Comparison of ENCODE assay signal across 1 cellular context in genomic region chr14:24241829-24242443, GRCh38.
TF ChIP-seq lines count a peak whose summit lies in the region.

No MANE protein-coding gene starts in this region.

TF ChIP-seq in HepG2, 621 proteins besides CTCF, POLR2A, EP300 and RAD21 (continued from another document and continues in another):
- TF ChIP-seq ZXDC (CRISPR knock-in tag; IDR thresholded peaks at IDR 0.05) (no peak; the same call in 1 of the 2 replicates), ZNF263 (CRISPR knock-in tag; IDR thresholded peaks at IDR 0.05) (no peak), JUNB (CRISPR knock-in tag; IDR thresholded peaks at IDR 0.05; ENCODE audit: borderline replicate concordance) (no peak), ZBTB14 (CRISPR knock-in tag; IDR thresholded peaks at IDR 0.05) (no peak), ETV6 (CRISPR knock-in tag; conservative IDR thresholded peaks at IDR 0.05) (peak; percentile 84; the same call in 1 of the 2 replicates), ZNF747 (CRISPR knock-in tag; IDR thresholded peaks at IDR 0.05; ENCODE audit: borderline replicate concordance) (peak; percentile 15; the same call in 1 of the 2 replicates), YEATS4 (CRISPR knock-in tag; IDR thresholded peaks at IDR 0.05; ENCODE audit: borderline replicate concordance) (no peak), ZNF484 (CRISPR knock-in tag; IDR thresholded peaks at IDR 0.05; ENCODE audit: borderline replicate concordance, low read depth) (no peak; the same call in 1 of the 2 replicates), ZNF776 (CRISPR knock-in tag; IDR thresholded peaks at IDR 0.05) (no peak), ZFP41 (CRISPR knock-in tag; IDR thresholded peaks at IDR 0.05; ENCODE audit: borderline replicate concordance) (no peak), SRSF4 (IDR thresholded peaks at IDR 0.05; ENCODE audit: low read depth, low read length, poor library complexity, severe bottlenecking) (no peak), ZNF44 (CRISPR knock-in tag; IDR thresholded peaks at IDR 0.05) (no peak), KDM2A (CRISPR knock-in tag; IDR thresholded peaks at IDR 0.05; ENCODE audit: borderline replicate concordance, low read depth) (no peak; the same call in 1 of the 2 replicates), THAP8 (CRISPR knock-in tag; IDR thresholded peaks at IDR 0.05; ENCODE audit: borderline replicate concordance) (no peak), ZNF232 (CRISPR knock-in tag; IDR thresholded peaks at IDR 0.05; ENCODE audit: borderline replicate concordance) (no peak), BRCA1 (CRISPR knock-in tag; IDR thresholded peaks at IDR 0.05) (no peak; the same call in 1 of the 2 replicates), MED1 (CRISPR knock-in tag; IDR thresholded peaks at IDR 0.05) (no peak), CAMTA2 (CRISPR knock-in tag; IDR thresholded peaks at IDR 0.05; ENCODE audit: borderline replicate concordance) (no peak), SSRP1 (CRISPR knock-in tag; IDR thresholded peaks at IDR 0.05) (no peak), MLXIP (CRISPR knock-in tag; IDR thresholded peaks at IDR 0.05; ENCODE audit: borderline replicate concordance) (no peak), GABPA (IDR thresholded peaks at IDR 0.05; ENCODE audit: low read depth, low read length) (no peak), GABPA (CRISPR knock-in tag; IDR thresholded peaks at IDR 0.05; ENCODE audit: low read depth) (no peak), HNRNPK (IDR thresholded peaks at IDR 0.05; ENCODE audit: low read depth, low read length, poor library complexity, severe bottlenecking) (peak; percentile 18), ZNF235 (CRISPR knock-in tag; IDR thresholded peaks at IDR 0.05; ENCODE audit: borderline replicate concordance) (no peak), ZNF570 (CRISPR knock-in tag; IDR thresholded peaks at IDR 0.05; ENCODE audit: borderline replicate concordance) (no peak), AKNA (CRISPR knock-in tag; IDR thresholded peaks at IDR 0.05; ENCODE audit: borderline replicate concordance) (no peak), JDP2 (CRISPR knock-in tag; IDR thresholded peaks at IDR 0.05; ENCODE audit: borderline replicate concordance) (no peak), GZF1 (CRISPR knock-in tag; IDR thresholded peaks at IDR 0.05) (no peak), ZNF558 (CRISPR knock-in tag; IDR thresholded peaks at IDR 0.05; ENCODE audit: borderline replicate concordance) (peak; percentile 13; the same call in 1 of the 2 replicates), RFX3 (CRISPR knock-in tag; IDR thresholded peaks at IDR 0.05) (peak; percentile 10; the same call in 1 of the 2 replicates), SP2 (CRISPR knock-in tag; IDR thresholded peaks at IDR 0.05) (no peak), ZBTB26 (CRISPR knock-in tag; IDR thresholded peaks at IDR 0.05; ENCODE audit: borderline replicate concordance) (no peak; the same call in 1 of the 2 replicates), ZNF331 (CRISPR knock-in tag; IDR thresholded peaks at IDR 0.05) (no peak; the same call in 1 of the 2 replicates), AGO1 (IDR thresholded peaks at IDR 0.05; ENCODE audit: low read depth, low read length, poor library complexity, severe bottlenecking) (peak; percentile 78), MYC (CRISPR knock-in tag; IDR thresholded peaks at IDR 0.05; ENCODE audit: borderline replicate concordance) (no peak), HIC2 (CRISPR knock-in tag; IDR thresholded peaks at IDR 0.05; ENCODE audit: low read depth) (0 out of 2 replicates have a peak, but pooled peaks have one; percentile 34), PHF21A (CRISPR knock-in tag; IDR thresholded peaks at IDR 0.05) (no peak; the same call in 1 of the 2 replicates), CENPT (CRISPR knock-in tag; IDR thresholded peaks at IDR 0.05; ENCODE audit: low read depth) (no peak), MTA3 (CRISPR knock-in tag; IDR thresholded peaks at IDR 0.05) (no peak), ZNF737 (CRISPR knock-in tag; IDR thresholded peaks at IDR 0.05; ENCODE audit: borderline replicate concordance) (no peak), GABPB1 (CRISPR knock-in tag; IDR thresholded peaks at IDR 0.05) (no peak), ZNF101 (CRISPR knock-in tag; IDR thresholded peaks at IDR 0.05; ENCODE audit: borderline replicate concordance, low read depth) (no peak), ZNF746 (CRISPR knock-in tag; IDR thresholded peaks at IDR 0.05) (no peak), RBAK (CRISPR knock-in tag; IDR thresholded peaks at IDR 0.05) (no peak), KMT2B (CRISPR knock-in tag; IDR thresholded peaks at IDR 0.05) (no peak), GATAD1 (CRISPR knock-in tag; IDR thresholded peaks at IDR 0.05) (no peak), ZFP36 (IDR thresholded peaks at IDR 0.05; ENCODE audit: borderline replicate concordance, low read depth, low read length, partially characterized antibody) (no peak), TAF15 (IDR thresholded peaks at IDR 0.05; ENCODE audit: low read depth, low read length, poor library complexity, severe bottlenecking) (peak; percentile 60), ZMYM2 (CRISPR knock-in tag; IDR thresholded peaks at IDR 0.05) (no peak), ARID2 (CRISPR knock-in tag; IDR thresholded peaks at IDR 0.05; ENCODE audit: borderline replicate concordance) (no peak; the same call in 1 of the 2 replicates), CBX5 (CRISPR knock-in tag; IDR thresholded peaks at IDR 0.05; ENCODE audit: borderline replicate concordance) (no peak), MTF2 (CRISPR knock-in tag; IDR thresholded peaks at IDR 0.05; ENCODE audit: borderline replicate concordance) (no peak), CERS6 (CRISPR knock-in tag; IDR thresholded peaks at IDR 0.05) (no peak), TP53 (CRISPR knock-in tag; conservative IDR thresholded peaks at IDR 0.05) (no peak), HMGA1 (CRISPR knock-in tag; conservative IDR thresholded peaks at IDR 0.05) (no peak), MZF1 (CRISPR knock-in tag; IDR thresholded peaks at IDR 0.05; ENCODE audit: borderline replicate concordance) (no peak)
